Comparison of ENCODE assay signal across 22 cellular contexts in the genomic region with DNA sequence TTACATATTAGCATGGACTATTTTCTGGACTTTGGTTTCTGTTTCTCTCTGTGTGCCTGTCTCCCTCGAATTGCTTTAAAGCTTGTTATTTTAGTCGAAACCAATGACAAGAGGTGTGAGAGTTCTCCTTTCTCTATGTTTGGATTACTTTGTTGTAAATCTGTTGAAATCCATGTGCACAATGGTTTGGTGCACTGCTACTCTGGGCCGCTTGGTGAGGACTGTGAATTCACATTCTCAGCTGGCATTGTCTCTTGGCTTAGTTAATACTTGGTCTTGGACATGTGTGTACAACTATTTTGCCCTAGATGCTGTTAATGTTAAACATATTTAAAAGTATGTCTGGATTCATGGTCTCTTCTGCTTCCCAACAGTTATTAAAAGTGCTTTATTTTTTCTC. TPM values are rescaled to one million over a fixed set of nuclear protein-coding genes. Genes with fewer than 3 reads are reported as not detected.
"Had no signal": no experiment of that assay in that cellular context is flagged by ENCODE, and none has a peak within 500 bp of the region (broad histone marks: within the 10 kb centered on the region; RNA-seq: fewer than 3 reads in every experiment).

No MANE protein-coding gene starts in this region.

- H3K4me3 ChIP-seq: K562, PC-9 had no signal

- H3K36me3 Mint-ChIP-seq: activated naive CD8-positive, alpha-beta T cell treated with anti-CD3 and anti-CD28 coated beads, Interleukin-2, amount 10 ng/mL, durations not matched to agents 7 days and 5 days had no signal

- H3K4me1 Mint-ChIP-seq: activated CD4-positive, alpha-beta memory T cell treated with anti-CD3 and anti-CD28 coated beads, Interleukin-2, amount 10 ng/mL, durations not matched to agents 7 days and 5 days had no signal

- H3K27ac Mint-ChIP-seq: activated CD4-positive, alpha-beta memory T cell treated with anti-CD3 and anti-CD28 coated beads, Interleukin-2, amount 10 ng/mL, durations not matched to agents 7 days and 5 days; activated naive CD8-positive, alpha-beta T cell treated with anti-CD3 and anti-CD28 coated beads, Interleukin-2, amount 10 ng/mL, durations not matched to agents 7 days and 5 days; activated T-cell treated with anti-CD3 and anti-CD28 coated beads, Interleukin-2, amount 50 U/mL, for 72 hours; activated T-helper 2 cell treated with anti-CD3 and anti-CD28 coated beads, Interferon-gamma antibody, Interleukin-2, Interleukin-4, amounts not matched to agents 10 μg/mL and 5 μg/mL and 100 μg/mL, durations not matched to agents 14 hours and 24 hours and 36 hours; T-helper 17 cell had no signal

- H3K4me3 Mint-ChIP-seq: activated CD4-positive, alpha-beta memory T cell treated with anti-CD3 and anti-CD28 coated beads, Interleukin-2, amount 10 ng/mL, durations not matched to agents 7 days and 5 days; activated naive CD8-positive, alpha-beta T cell treated with anti-CD3 and anti-CD28 coated beads, Interleukin-2, amount 10 ng/mL, durations not matched to agents 7 days and 5 days; activated T-cell treated with anti-CD3 and anti-CD28 coated beads, Interleukin-2, amount 50 U/mL, for 72 hours; T-helper 17 cell had no signal

- H3K9me3 Mint-ChIP-seq: activated CD4-positive, alpha-beta memory T cell treated with anti-CD3 and anti-CD28 coated beads, Interleukin-2, amount 10 ng/mL, durations not matched to agents 7 days and 5 days; activated T-cell treated with anti-CD3 and anti-CD28 coated beads, Interleukin-2, amount 50 U/mL, for 72 hours; activated T-helper 2 cell treated with anti-CD3 and anti-CD28 coated beads, Interferon-gamma antibody, Interleukin-2, Interleukin-4, amounts not matched to agents 10 μg/mL and 5 μg/mL and 100 μg/mL, durations not matched to agents 14 hours and 24 hours and 36 hours had no signal

- H3K27ac ChIP-seq: PC-9 had no signal

- DNase-seq: activated CD4-positive, alpha-beta memory T cell treated with anti-CD3 and anti-CD28 coated beads, Interleukin-2, amount 10 ng/mL, durations not matched to agents 7 days and 5 days; activated CD4-positive, alpha-beta T cell treated with anti-CD3 and anti-CD28 coated beads, Interleukin-2, amount 50 U/mL, for 1 hour; activated CD4-positive, CD25-positive, alpha-beta regulatory T cell; activated gamma-delta T cell treated with Interleukin-2 at 50 U/mL for 16 hours; activated naive CD4-positive, alpha-beta T cell treated with anti-CD3 and anti-CD28 coated beads, Interleukin-2, amount 50 U/mL, for 16 hours; activated naive CD8-positive, alpha-beta T cell treated with anti-CD3 and anti-CD28 coated beads, Interleukin-2, amount 10 ng/mL, durations not matched to agents 7 days and 5 days; activated T-cell treated with anti-CD3 and anti-CD28 coated beads, Interleukin-2, amount 50 U/mL, for 72 hours; aorta; central memory CD4-positive, alpha-beta T cell; Karpas-422; NCI-H1048; NCI-H1417 treated with DMSO at 0.1 percent for 48 hours; NCI-H1694 treated with DMSO at 0.1 percent for 48 hours; NCI-H2029 treated with DMSO at 0.1 percent for 48 hours; NCI-H510A treated with DMSO at 0.1 percent for 48 hours; NCI-H69; PC-9; SHP77 treated with DMSO at 0.1 percent for 48 hours; T-helper 17 cell; T-helper 9 cell had no signal

- ATAC-seq: activated T-cell treated with anti-CD3 and anti-CD28 coated beads, Interleukin-2, amount 50 U/mL, for 72 hours; K562; T-helper 17 cell had no signal

RNA-seq across cellular contexts. Expression of a gene that starts 23.9 kb away (rescaled TPM):
- total RNA-seq: K562 had no signal
- polyA plus RNA-seq: aorta, K562 had no signal
